In genomic region chr7:76353744-76354143, GRCh38 we compare ENCODE assay signal across 20 cellular contexts. TPM values are rescaled to one million over a fixed set of nuclear protein-coding genes. Genes with fewer than 3 reads are reported as not detected.
DNase-seq lines count a peak whose midpoint lies in the region; ATAC-seq and TF ChIP-seq lines count a peak whose summit lies in the region.
"Had no signal": no experiment of that assay in that cellular context is flagged by ENCODE, and none has a peak within 500 bp of the region (broad histone marks: within the 10 kb centered on the region; RNA-seq: fewer than 3 reads in every experiment).

No MANE protein-coding gene starts in this region.

- H4K20me1 ChIP-seq in BLaER1, result peaks cover 99% of the 10 kb centered on the region
- H4K20me1 ChIP-seq in H9 (ENCODE audit: control insufficient read depth, insufficient read depth, insufficient read length), result no peaks in the 10 kb centered on the region

- H3K56ac ChIP-seq in H9 (ENCODE audit: insufficient read length, low read depth, low read length), result no peak overlapping the region

- H3K18ac ChIP-seq in H9 (ENCODE audit: insufficient read length, low read depth, low read length), result no peak overlapping the region

- H3K27ac ChIP-seq in BLaER1 (no peak overlapping the region), H9 (ENCODE audit: insufficient read length, low read depth, low read length) (no peak overlapping the region), psoas muscle (peak overlapping the region; percentile 100), aorta (ENCODE audit: low read depth in 1 of 2, low read length in 2 of 2) (no peak overlapping the region)
- H3K27ac ChIP-seq: HL-60 had no signal

- H3K9ac ChIP-seq in BLaER1, result no peak overlapping the region
- no peak overlapping the region for H3K9ac ChIP-seq in H9 (ENCODE audit: extremely low read depth, insufficient read length, low read length)

- H3K36me3 ChIP-seq in BLaER1 (peaks cover 83% of the 10 kb centered on the region), psoas muscle (ENCODE audit: insufficient read depth in 1 of 2, low read depth in 1 of 2) (peaks cover 2 to 30% of the 10 kb centered on the region in 2 donors), aorta (ENCODE audit: control insufficient read depth in 1 of 2, insufficient read depth in 2 of 2, low read length in 1 of 2) (no peaks in the 10 kb centered on the region)

- H3K27ac Mint-ChIP-seq in H9 (no peak overlapping the region), brain (no peak overlapping the region)
- H3K27ac Mint-ChIP-seq: IgD-negative memory B cell had no signal

- intact Hi-C loops in psoas muscle (cut with DNase I), result no loop called here
- intact Hi-C loops in aorta (cut with DNase I), result no loop called here

- H3K36me3 Mint-ChIP-seq in H9 (ENCODE audit: insufficient read depth in 1 of 3, low read depth in 3 of 3) (peaks cover 72 to 87% (median 87%) of the 10 kb centered on the region in 3 experiments), brain (peaks cover 90% of the 10 kb centered on the region)

- peaks cover 4% of the 10 kb centered on the region for H3K23me2 ChIP-seq in H9 (ENCODE audit: insufficient read length, low read depth, low read length, poor library complexity, severe bottlenecking)

- H3K9me3 Mint-ChIP-seq in H9 (peaks cover 0 to 4% of the 10 kb centered on the region in 2 experiments; a peak in 4 of 5 replicates), brain (peaks cover 4 to 39% (median 19%) of the 10 kb centered on the region in 5 experiments)
- H3K9me3 Mint-ChIP-seq: IgD-negative memory B cell had no signal

- H3K4me1 Mint-ChIP-seq in H9, result peaks cover 40 to 44% of the 10 kb centered on the region in 2 experiments
- H3K4me1 Mint-ChIP-seq in brain, result peaks cover 69% of the 10 kb centered on the region

- WGBS in H9 (ENCODE audit: extremely low coverage, insufficient read length, low lambda C conversion rate), result no CpG with 5 or more reads among the region's 5 CpGs
- 94 to 96% (median 96%) methylated on average over 5 of the region's 5 CpGs for WGBS in psoas muscle, 3 donors
- 93 to 97% methylated on average over 5 of the region's 5 CpGs for WGBS in aorta, 2 donors

- DNase-seq in H9, result no peak
- no peak for DNase-seq in psoas muscle
- DNase-seq in aorta, result no peak
- DNase-seq in activated CD8-positive, alpha-beta memory T cell treated with anti-CD3 and anti-CD28 coated beads, Interleukin-2, amount 50 U/mL, for 4 hours, result no peak
- DNase-seq: ACHN; AML-193; CD4-positive, CD25-positive, alpha-beta regulatory T cell; DMS53; H7; NCI-H1417; NCI-H1930; NCI-H446; NCI-H69; NK-92 treated with Interleukin-12 subunit alpha and Interleukin-12 subunit beta, amount 100 ng/mL, for 24 hours; RPMI8226 had no signal

- H4K91ac ChIP-seq in H9 (ENCODE audit: insufficient read length, low read depth, low read length), result no peak overlapping the region

- H2BK5ac ChIP-seq in H9 (ENCODE audit: insufficient read length, low read length), result no peak overlapping the region

- H4K5ac ChIP-seq in H9 (ENCODE audit: insufficient read length, low read depth, low read length), result no peak overlapping the region

- H3K9me3 ChIP-seq in BLaER1, result peaks cover 21% of the 10 kb centered on the region; the same call in 1 of the 2 replicates
- H3K9me3 ChIP-seq in H9 (ENCODE audit: control insufficient read depth, low read depth, low read length), result no peaks in the 10 kb centered on the region
- no peaks in the 10 kb centered on the region for H3K9me3 ChIP-seq in psoas muscle
- H3K9me3 ChIP-seq in aorta (ENCODE audit: control insufficient read depth, low read length), result no peaks in the 10 kb centered on the region

- H3K4me3 ChIP-seq in BLaER1 (no peak overlapping the region), psoas muscle (peak overlapping the region; percentile 99), aorta (ENCODE audit: low read length in 2 of 2) (no peak overlapping the region)

- TF ChIP-seq CTCF in H9 (conservative IDR thresholded peaks at IDR 0.05) (no peak), brain (conservative IDR thresholded peaks at IDR 0.05) (no peak), psoas muscle (IDR thresholded peaks at IDR 0.05) (no peak)

- no peak overlapping the region for H4K8ac ChIP-seq in H9 (replicated peaks; ENCODE audit: insufficient read length, low read depth, low read length)

- H3K4ac ChIP-seq in H9 (ENCODE audit: low read depth, low read length), result no peak overlapping the region

- H2AFZ ChIP-seq in H9 (ENCODE audit: low read length), result no peak overlapping the region

- peaks cover 86% of the 10 kb centered on the region for H3K79me2 ChIP-seq in H9 (ENCODE audit: insufficient read depth, low read length)

- H2BK12ac ChIP-seq in H9 (ENCODE audit: insufficient read length, low read depth, low read length), result no peak overlapping the region

- H2BK120ac ChIP-seq in H9 (ENCODE audit: low read depth, low read length, poor library complexity, severe bottlenecking), result peak overlapping the region; percentile 41

- H2BK15ac ChIP-seq in H9 (ENCODE audit: low read depth, low read length), result no peak overlapping the region

- H3K4me1 ChIP-seq in BLaER1 (peaks cover 37% of the 10 kb centered on the region), H9 (ENCODE audit: insufficient read depth, low read length) (peaks cover 5% of the 10 kb centered on the region; the same call in 1 of the 2 replicates), psoas muscle (peaks cover 77% of the 10 kb centered on the region), aorta (ENCODE audit: control insufficient read depth in 1 of 2, insufficient read depth in 2 of 2, low read length in 2 of 2) (peaks cover 0 to 2% of the 10 kb centered on the region in 2 donors)

- H3K27me3 ChIP-seq in BLaER1 (no peaks in the 10 kb centered on the region), H9 (ENCODE audit: insufficient read depth, low read length) (no peaks in the 10 kb centered on the region), psoas muscle (ENCODE audit: insufficient read depth in 3 of 3, low read length in 2 of 3) (no peaks in the 10 kb centered on the region), aorta (ENCODE audit: control insufficient read depth in 1 of 2, insufficient read depth in 2 of 2, low read length in 1 of 2) (no peaks in the 10 kb centered on the region)

- no peaks in the 10 kb centered on the region for H3K79me1 ChIP-seq in H9 (ENCODE audit: insufficient read depth, low read depth, low read length, poor library complexity, severe bottlenecking)

- H2BK20ac ChIP-seq in H9 (ENCODE audit: low read depth, low read length, poor library complexity, severe bottlenecking), result no peak overlapping the region

- H3K4me2 ChIP-seq in BLaER1 (peak overlapping the region; percentile 14; the same call in 1 of the 2 replicates), H9 (ENCODE audit: insufficient read depth, insufficient read length, low read length) (no peak overlapping the region)

- no peak overlapping the region for H3T11ph ChIP-seq in H9 (ENCODE audit: low read length)

- no peak overlapping the region for H3K23ac ChIP-seq in H9 (ENCODE audit: insufficient read length, low read depth, low read length)

- ATAC-seq in psoas muscle (no peak), aorta (ENCODE audit: low FRiP score) (no peak), HG03439 (IDR thresholded peaks at IDR 0.05; ENCODE audit: unreplicated experiment) (no peak)

- H3K27me3 Mint-ChIP-seq in H9 (ENCODE audit: low read depth) (no peaks in the 10 kb centered on the region), brain (peaks cover 12% of the 10 kb centered on the region)
- H3K27me3 Mint-ChIP-seq: CD4-positive, CD25-positive, alpha-beta regulatory T cell; IgD-negative memory B cell had no signal

- H3K14ac ChIP-seq in H9 (ENCODE audit: insufficient read depth, low read length), result no peak overlapping the region

- no peak overlapping the region for H2AK5ac ChIP-seq in H9 (ENCODE audit: insufficient read length, low read length)

- no peak overlapping the region for H3K4me3 Mint-ChIP-seq in H9
- peak overlapping the region in 3 of 5 experiments; percentile 48 to 61 (median 54) for H3K4me3 Mint-ChIP-seq in brain

RNA-seq across cellular contexts. Expression of gene YWHAG, which starts 5.0 kb away (rescaled TPM):
- 241 and 243 TPM in 2 replicates for total RNA-seq in H9 (2021)
- 215 TPM for polyA plus RNA-seq in brain (ENCODE audit: insufficient read depth, low read depth, low replicate concordance)
- 100 to 1,000 TPM; 342 to 421 (median 401) TPM for total RNA-seq in psoas muscle
- 100 to 1,000 TPM; 204 to 523 (median 213) TPM for polyA plus RNA-seq in psoas muscle
- total RNA-seq in aorta, result 100 to 1,000 TPM; 104 to 121 TPM
- 10 to 100 TPM; 40.0 to 58.2 TPM for polyA plus RNA-seq in aorta

RNA-seq across cellular contexts. Expression of gene HSPB1, which starts 51.3 kb away (rescaled TPM):
- 175 and 186 TPM in 2 replicates for total RNA-seq in H9 (2021)
- 404 TPM for polyA plus RNA-seq in brain (ENCODE audit: insufficient read depth, low read depth, low replicate concordance)
- 1,000 to 10,000 TPM; 2,972 to 5,803 (median 5,243) TPM for total RNA-seq in psoas muscle
- 1,000 to 10,000 TPM; 1,312 to 4,364 (median 1,775) TPM for polyA plus RNA-seq in psoas muscle
- 1,000 to 10,000 TPM; 1,225 to 2,295 TPM for total RNA-seq in aorta
- polyA plus RNA-seq in aorta, result 1,000 to 10,000 TPM in 1 of 2 donors, 100 to 1,000 TPM in 1; 742 to 1,817 TPM

RNA-seq across cellular contexts. Expression of gene SSC4D, which starts 55.8 kb away (rescaled TPM):
- total RNA-seq in H9 (2021), result 14.8 and 16.4 TPM in 2 replicates
- 2.2 TPM for polyA plus RNA-seq in brain (ENCODE audit: insufficient read depth, low read depth, low replicate concordance)
- total RNA-seq in psoas muscle, result 1 to 10 TPM in 1 of 4 donors, under 1 TPM in 3; 0.79 to 1.0 (median 0.86) TPM
- polyA plus RNA-seq in psoas muscle, result 1 to 10 TPM; 1.3 to 3.3 (median 2.7) TPM
- total RNA-seq in aorta, result under 1 TPM; 0.33 to 0.58 TPM
- polyA plus RNA-seq in aorta, result under 1 TPM in 1 of 2 donors, not detected in 1; 0.13 TPM
- total RNA-seq: CD4-positive, CD25-positive, alpha-beta regulatory T cell had no signal
- polyA plus RNA-seq: IgD-negative memory B cell had no signal

Comparison
In these comparisons a context has a peak if more than half of its experiments do, and no peak if none do; other contexts are left out.
1. H3K4me3 Mint-ChIP-seq: peak in brain (3 of 5); none in H9 (0 of 2).